Comparison of ENCODE assay signal across 27 cellular contexts in genomic region chr2:32941944-32942690, GRCh38. TPM values are rescaled to one million over a fixed set of nuclear protein-coding genes. Genes with fewer than 3 reads are reported as not detected.
A peak's percentile ranks its signal among the peaks of the same experiment; 100 is the strongest.
DNase-seq lines count a peak whose midpoint lies in the region; ATAC-seq and TF ChIP-seq lines count a peak whose summit lies in the region.
"Had no signal": no experiment of that assay in that cellular context is flagged by ENCODE, and none has a peak within 500 bp of the region (broad histone marks: within the 10 kb centered on the region; RNA-seq: fewer than 3 reads in every experiment).

No MANE protein-coding gene starts in this region.

- no peaks in the 10 kb centered on the region for H3K79me2 ChIP-seq in GM23338 (replicated peaks; ENCODE audit: insufficient read depth)

- no peaks in the 10 kb centered on the region; the same call in 1 of the 2 replicates for H3F3A ChIP-seq in GM23338 (replicated peaks; ENCODE audit: low read depth)

- intact Hi-C loops in Caco-2 (cut with micrococcal nuclease; ENCODE audit: unreplicated experiment) = loop anchor here (10.0 kb wide), 1 partner anchor 317 kb away; the partner anchor contains the start of gene TTC27

- 0 out of 2 replicates have a peak, but pooled peaks cover 2% of the 10 kb centered on the region for H3K9me2 ChIP-seq in GM23338 (ENCODE audit: insufficient read depth)

- H3K4me1 ChIP-seq in Caco-2 = peaks cover 19% of the 10 kb centered on the region
- peaks cover 22% of the 10 kb centered on the region for H3K4me1 ChIP-seq in GM23338 (ENCODE audit: insufficient read depth)
- H3K4me1 ChIP-seq: BE2C, lower lobe of right lung had no signal

- H3K4me3 ChIP-seq in Caco-2 (ENCODE audit: low read depth, low read length) = no peak overlapping the region
- no peak overlapping the region for H3K4me3 ChIP-seq in GM23338
- H3K4me3 ChIP-seq: lower lobe of right lung, mucosa of descending colon, ovary, SJSA1 had no signal

- no peaks in the 10 kb centered on the region for H4K20me1 ChIP-seq in GM23338 (replicated peaks; ENCODE audit: insufficient read depth)

- no peak overlapping the region for H3K4me3 Mint-ChIP-seq in Caco-2 (ENCODE audit: unreplicated experiment)
- H3K4me3 Mint-ChIP-seq in GM23338 = no peak overlapping the region; the same call in 2 of the 3 replicates
- no peak overlapping the region for H3K4me3 Mint-ChIP-seq in nephron
- H3K4me3 Mint-ChIP-seq: activated CD4-positive, alpha-beta memory T cell treated with anti-CD3 and anti-CD28 coated beads for 36 hours; activated T-cell treated with anti-CD3 and anti-CD28 coated beads, Interleukin-2, amount 50 U/mL, for 72 hours; CD8-positive, alpha-beta T cell; dendritic cell treated with granulocyte-macrophage colony-stimulating factor and Interleukin-4, amounts not matched to agents 40 ng/mL and 50 ng/mL, for 4 days; endodermal cell; natural killer cell had no signal

- H3K9me3 ChIP-seq in Caco-2 = no peaks in the 10 kb centered on the region
- H3K9me3 ChIP-seq: BE2C, lower lobe of right lung, mucosa of descending colon, ovary, SJSA1 had no signal

- CTCF ChIA-PET in Caco-2 (lab: Charles Lee) = interaction anchor here (0.5 kb wide), 1 partner anchor 56 kb away, joined by 4 read pairs; no protein-coding TSS in a partner anchor

- TF ChIP-seq CTCF in Caco-2 (IDR thresholded peaks at IDR 0.05; ENCODE audit: insufficient read depth in 1 of 2, low read depth in 1 of 2, low read length in 1 of 2, severe bottlenecking in 1 of 2, unreplicated experiment in 1 of 2) = no peak
- TF ChIP-seq CTCF in GM23338 (conservative IDR thresholded peaks at IDR 0.05; ENCODE audit: low read depth in 2 of 2) = no peak
- no peak for TF ChIP-seq CTCF in VCaP (conservative IDR thresholded peaks at IDR 0.05)
- TF ChIP-seq CTCF in nephron (IDR thresholded peaks at IDR 0.05; ENCODE audit: unreplicated experiment in 3 of 3) = no peak

- H3K27ac ChIP-seq in GM23338 (ENCODE audit: low read depth) (no peak overlapping the region), VCaP (peak overlapping the region; percentile 47)
- H3K27ac ChIP-seq: lower lobe of right lung, ovary, SJSA1 had no signal

- no peak for DNase-seq in Caco-2
- no peak for DNase-seq in GM23338 (ENCODE audit: low spot score)
- no peak for DNase-seq in DMS79 (lab: John Stamatoyannopoulos, UW)
- DNase-seq in stimulated activated naive CD4-positive, alpha-beta T cell treated with Interleukin-2 at 50 U/mL for 16 hours (lab: John Stamatoyannopoulos, UW) = no peak
- DNase-seq: activated CD4-positive, alpha-beta memory T cell treated with anti-CD3 and anti-CD28 coated beads for 36 hours; activated naive CD4-positive, alpha-beta T cell; activated T-cell treated with anti-CD3 and anti-CD28 coated beads, Interleukin-2, amount 50 U/mL, for 72 hours; BE2C; CD8-positive, alpha-beta T cell; endodermal cell; foreskin fibroblast; H7; lower lobe of right lung; mucosa of descending colon; natural killer cell; NCI-H1048; NCI-H1694 treated with DMSO at 0.1 percent for 48 hours; NCI-H446 treated with DMSO at 0.1 percent for 48 hours; NCI-H774; ovary; stimulated activated naive CD8-positive, alpha-beta T cell treated with anti-CD3 and anti-CD28 coated beads, Interleukin-15, Interleukin-2, amounts not matched to agents 100 U/mL and 50 U/mL, for 24 hours; T-helper 1 cell had no signal

- no peaks in the 10 kb centered on the region for H3K27me3 ChIP-seq in Caco-2 (replicated peaks; ENCODE audit: control insufficient read depth, insufficient read depth, low read length)
- no peaks in the 10 kb centered on the region for H3K27me3 ChIP-seq in GM23338 (ENCODE audit: insufficient read depth)
- H3K27me3 ChIP-seq: ovary, SJSA1 had no signal

- ATAC-seq in GM23338 (no peak), HG03196 (IDR thresholded peaks at IDR 0.05; ENCODE audit: unreplicated experiment) (no peak)
- ATAC-seq: activated T-cell treated with anti-CD3 and anti-CD28 coated beads, Interleukin-2, amount 50 U/mL, for 72 hours; CD8-positive, alpha-beta T cell; lower lobe of right lung; mucosa of descending colon; natural killer cell; stimulated activated naive CD8-positive, alpha-beta T cell treated with anti-CD3 and anti-CD28 coated beads, Interleukin-15, Interleukin-2, amounts not matched to agents 100 U/mL and 50 U/mL, for 24 hours had no signal

- no peaks in the 10 kb centered on the region for H3K27me3 Mint-ChIP-seq in Caco-2 (ENCODE audit: insufficient read depth, unreplicated experiment)
- H3K27me3 Mint-ChIP-seq in GM23338 (ENCODE audit: insufficient read depth, low read depth, poor library complexity) = peaks cover 4% of the 10 kb centered on the region
- no peaks in the 10 kb centered on the region for H3K27me3 Mint-ChIP-seq in nephron (ENCODE audit: low read depth)

- no peaks in the 10 kb centered on the region for H3K9me3 Mint-ChIP-seq in Caco-2 (ENCODE audit: unreplicated experiment)
- no peaks in the 10 kb centered on the region; the same call in 2 of the 3 replicates for H3K9me3 Mint-ChIP-seq in GM23338
- no peaks in the 10 kb centered on the region for H3K9me3 Mint-ChIP-seq in nephron
- H3K9me3 Mint-ChIP-seq: activated CD4-positive, alpha-beta memory T cell treated with anti-CD3 and anti-CD28 coated beads for 36 hours; CD8-positive, alpha-beta T cell; dendritic cell treated with granulocyte-macrophage colony-stimulating factor and Interleukin-4, amounts not matched to agents 40 ng/mL and 50 ng/mL, for 4 days; endodermal cell; natural killer cell had no signal

- H3K27ac Mint-ChIP-seq in Caco-2 (ENCODE audit: unreplicated experiment) (peak overlapping the region; percentile 7), GM23338 (0 out of 2 replicates have a peak overlapping the region, but pooled peaks have one; percentile 24), nephron (peak overlapping the region; percentile 48 to 72 (median 52))
- H3K27ac Mint-ChIP-seq: activated CD4-positive, alpha-beta memory T cell treated with anti-CD3 and anti-CD28 coated beads for 36 hours; activated T-cell treated with anti-CD3 and anti-CD28 coated beads, Interleukin-2, amount 50 U/mL, for 72 hours; CD8-positive, alpha-beta T cell; dendritic cell treated with granulocyte-macrophage colony-stimulating factor and Interleukin-4, amounts not matched to agents 40 ng/mL and 50 ng/mL, for 4 days; endodermal cell; natural killer cell had no signal

- BruUV-seq in Caco-2 (replicated peaks; lab: Mats Ljungman, UMichigan) = no TSS peak

- H3K36me3 Mint-ChIP-seq in Caco-2 (ENCODE audit: insufficient read depth, unreplicated experiment) (peaks cover 11% of the 10 kb centered on the region), GM23338 (ENCODE audit: low read depth) (no peaks in the 10 kb centered on the region; the same call in 2 of the 3 replicates), nephron (ENCODE audit: low read depth) (no peaks in the 10 kb centered on the region)
- H3K36me3 Mint-ChIP-seq: activated CD4-positive, alpha-beta memory T cell treated with anti-CD3 and anti-CD28 coated beads for 36 hours; CD8-positive, alpha-beta T cell; natural killer cell had no signal

- no peaks in the 10 kb centered on the region for H3K36me3 ChIP-seq in Caco-2 (ENCODE audit: control insufficient read depth, insufficient read depth, low read length)
- H3K36me3 ChIP-seq in GM23338 (ENCODE audit: insufficient read depth) = no peaks in the 10 kb centered on the region
- H3K36me3 ChIP-seq: BE2C, lower lobe of right lung, ovary, SJSA1 had no signal

- H3K4me1 Mint-ChIP-seq in Caco-2 (ENCODE audit: low read depth, unreplicated experiment) = peaks cover 22% of the 10 kb centered on the region
- H3K4me1 Mint-ChIP-seq in GM23338 = peaks cover 35% of the 10 kb centered on the region
- peaks cover 28% of the 10 kb centered on the region for H3K4me1 Mint-ChIP-seq in nephron

- H3K4me2 ChIP-seq in GM23338 = no peak overlapping the region

- no peak overlapping the region; the same call in 1 of the 2 replicates for H2AFZ ChIP-seq in GM23338

- POLR2A ChIA-PET in Caco-2 (lab: Charles Lee) = no interaction called here

TF ChIP-seq in GM23338, 12 proteins besides CTCF, POLR2A, EP300 and RAD21 (continues in another document):
- TF ChIP-seq ZNF331 (CRISPR knock-in tag; IDR thresholded peaks at IDR 0.05; ENCODE audit: low read depth) = no peak
- no peak for TF ChIP-seq ETS1 (IDR thresholded peaks at IDR 0.05)

RNA-seq across cellular contexts. Expression of gene LTBP1, which starts 4.6 kb away (rescaled TPM):
- 64.2 and 64.9 TPM in 2 replicates for total RNA-seq in Caco-2 (2022)
- 34.1 and 49.8 TPM in 2 replicates for total RNA-seq in GM23338 (2014; rRNA removed; shearing (Covaris generic))
- 14.2 and 15.7 TPM in 2 replicates for polyA plus RNA-seq in GM23338 (2016; fragmentation: Nextera tagmentation; extraction: Ambion mirVana)
- total RNA-seq: CD8-positive, alpha-beta T cell had no signal
